Comparison of ENCODE assay signal across 2 cellular contexts in the genomic region with DNA sequence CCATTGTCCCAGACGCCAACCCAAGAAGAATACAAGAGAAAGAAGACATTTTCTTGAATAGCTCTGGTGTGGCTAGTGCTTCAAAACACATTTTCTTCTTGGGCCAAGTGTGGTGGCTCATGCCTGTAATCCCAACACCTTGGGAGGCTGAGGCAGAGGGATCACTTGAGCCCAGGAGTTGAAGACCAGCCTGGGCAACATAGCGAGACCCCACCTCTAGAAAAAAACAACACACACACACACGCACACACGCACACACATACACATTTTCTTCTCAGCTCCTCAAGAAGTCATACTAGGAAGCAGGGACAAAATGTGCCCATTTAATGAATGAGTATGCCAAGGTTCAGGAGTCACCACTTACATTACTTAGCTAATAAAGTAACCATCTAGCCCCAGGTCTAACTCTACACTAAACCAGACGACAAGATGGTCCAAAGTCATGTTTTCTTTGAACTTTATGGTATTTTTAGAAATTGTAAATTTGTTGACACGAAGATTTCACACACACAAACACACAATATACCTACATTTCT.
TF ChIP-seq lines count a peak whose summit lies in the region.

No MANE protein-coding gene starts in this region.

TF ChIP-seq in HEK293, 187 proteins besides CTCF, POLR2A, EP300 and RAD21:
- TF ChIP-seq ZNF555 (tag by site-specific recombination; conservative IDR thresholded peaks at IDR 0.05) (no peak), ZNF548 (tag by site-specific recombination; IDR thresholded peaks at IDR 0.05) (no peak), ZNF404 (tag by site-specific recombination; IDR thresholded peaks at IDR 0.05) (no peak), ZNF121 (tag by site-specific recombination; IDR thresholded peaks at IDR 0.05) (peak; percentile 60; the same call in 1 of the 2 replicates), ZNF202 (tag by site-specific recombination; IDR thresholded peaks at IDR 0.05; ENCODE audit: borderline replicate concordance) (no peak), ZNF366 (tag by site-specific recombination; conservative IDR thresholded peaks at IDR 0.05) (no peak)

TF ChIP-seq in GM12878, 131 proteins besides CTCF, POLR2A, EP300 and RAD21:
- TF ChIP-seq TCF7 (IDR thresholded peaks at IDR 0.05; ENCODE audit: borderline replicate concordance) = no peak
- no peak for TF ChIP-seq DPF2 (IDR thresholded peaks at IDR 0.05)
- TF ChIP-seq ETV6 (conservative IDR thresholded peaks at IDR 0.05 in 1 of 2, IDR thresholded peaks at IDR 0.05 in 1 of 2; ENCODE audit: borderline replicate concordance in 1 of 2, low read depth in 1 of 2) = 0 out of 4 replicates have a peak, but pooled peaks of 1 of the 2 experiments have one; percentile 61
- TF ChIP-seq NFXL1 (IDR thresholded peaks at IDR 0.05; ENCODE audit: borderline replicate concordance) = peak; percentile 52; the same call in 1 of the 2 replicates
- TF ChIP-seq, protein P1, sequence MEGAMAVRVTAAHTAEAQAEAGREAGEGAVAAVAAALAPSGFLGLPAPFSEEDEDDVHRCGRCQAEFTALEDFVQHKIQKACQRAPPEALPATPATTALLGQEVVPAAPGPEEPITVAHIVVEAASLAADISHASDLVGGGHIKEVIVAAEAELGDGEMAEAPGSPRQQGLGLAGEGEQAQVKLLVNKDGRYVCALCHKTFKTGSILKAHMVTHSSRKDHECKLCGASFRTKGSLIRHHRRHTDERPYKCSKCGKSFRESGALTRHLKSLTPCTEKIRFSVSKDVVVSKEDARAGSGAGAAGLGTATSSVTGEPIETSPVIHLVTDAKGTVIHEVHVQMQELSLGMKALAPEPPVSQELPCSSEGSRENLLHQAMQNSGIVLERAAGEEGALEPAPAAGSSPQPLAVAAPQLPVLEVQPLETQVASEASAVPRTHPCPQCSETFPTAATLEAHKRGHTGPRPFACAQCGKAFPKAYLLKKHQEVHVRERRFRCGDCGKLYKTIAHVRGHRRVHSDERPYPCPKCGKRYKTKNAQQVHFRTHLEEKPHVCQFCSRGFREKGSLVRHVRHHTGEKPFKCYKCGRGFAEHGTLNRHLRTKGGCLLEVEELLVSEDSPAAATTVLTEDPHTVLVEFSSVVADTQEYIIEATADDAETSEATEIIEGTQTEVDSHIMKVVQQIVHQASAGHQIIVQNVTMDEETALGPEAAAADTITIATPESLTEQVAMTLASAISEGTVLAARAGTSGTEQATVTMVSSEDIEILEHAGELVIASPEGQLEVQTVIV (IDR thresholded peaks at IDR 0.05; ENCODE audit: borderline replicate concordance, partially characterized antibody) = no peak
